ENCODE assay signal across 8 cellular contexts in the genomic region with DNA sequence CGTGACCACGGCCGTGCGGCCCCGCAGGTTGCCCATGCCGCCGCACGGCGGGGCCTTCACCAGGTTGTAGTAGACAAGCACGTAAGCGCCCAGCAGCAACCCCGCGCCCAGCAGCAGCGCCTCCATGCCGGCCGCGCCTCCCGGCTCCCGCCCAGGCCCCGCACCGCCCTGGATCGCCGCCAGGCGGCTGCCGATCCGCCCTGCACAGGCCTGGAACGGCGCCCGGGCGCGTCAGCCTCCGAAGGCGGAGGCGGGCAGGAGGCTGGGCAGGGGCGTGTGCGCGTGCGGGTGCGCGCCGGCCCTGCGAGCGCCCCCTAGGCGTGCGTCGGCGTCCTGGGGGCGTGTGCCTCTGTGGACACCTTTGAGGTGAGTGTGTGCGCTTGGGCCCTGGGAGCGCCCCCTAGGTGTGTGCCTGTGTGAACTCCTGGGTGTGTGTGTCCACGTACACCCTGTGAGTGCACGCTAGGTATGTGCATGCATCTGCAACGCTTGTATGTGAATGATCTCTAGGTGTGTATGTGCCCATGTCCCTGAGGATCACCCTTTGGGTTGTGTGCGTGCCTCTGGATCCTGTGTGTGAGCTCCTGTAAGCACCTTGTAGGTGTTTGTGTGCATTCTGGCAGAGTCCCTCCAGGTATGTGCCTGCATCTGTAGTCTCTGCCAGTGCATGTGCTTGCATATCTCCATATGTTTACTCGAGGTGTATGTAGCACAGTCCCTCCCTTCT. TPM values are rescaled to one million over a fixed set of nuclear protein-coding genes. Genes with fewer than 3 reads are reported as not detected.
DNase-seq lines count a peak whose midpoint lies in the region; ATAC-seq, FAIRE-seq and TF ChIP-seq lines count a peak whose summit lies in the region.

A gene with protein sequence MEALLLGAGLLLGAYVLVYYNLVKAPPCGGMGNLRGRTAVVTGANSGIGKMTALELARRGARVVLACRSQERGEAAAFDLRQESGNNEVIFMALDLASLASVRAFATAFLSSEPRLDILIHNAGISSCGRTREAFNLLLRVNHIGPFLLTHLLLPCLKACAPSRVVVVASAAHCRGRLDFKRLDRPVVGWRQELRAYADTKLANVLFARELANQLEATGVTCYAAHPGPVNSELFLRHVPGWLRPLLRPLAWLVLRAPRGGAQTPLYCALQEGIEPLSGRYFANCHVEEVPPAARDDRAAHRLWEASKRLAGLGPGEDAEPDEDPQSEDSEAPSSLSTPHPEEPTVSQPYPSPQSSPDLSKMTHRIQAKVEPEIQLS (minus strand): TSS at position 261 of the 727 bp plus-strand sequence. CDS start 135 bp downstream, at position 126.

- intact Hi-C loops in A673 (cut with micrococcal nuclease; ENCODE audit: unreplicated experiment): loop anchor here (1.0 to 5.0 kb wide), 2 partner anchors 140 to 156 kb away; no protein-coding TSS in a partner anchor

- 0 to 1% (median 1%) methylated on average over 45 to 55 of the region's 55 CpGs for WGBS in small intestine, 3 donors

- no peak for FAIRE-seq in small intestine (lab: Jason Lieb, UNC)

- peak; percentile 96 for DNase-seq in A673 (ENCODE audit: low spot score)
- peak; percentile 96 for DNase-seq in NCI-H2171 (lab: John Stamatoyannopoulos, UW)
- peak; percentile 91 to 98 for DNase-seq in T47D (ENCODE audit: low read depth in 1 of 2, low spot score in 1 of 2)
- peak; percentile 95 for DNase-seq in small intestine

- TF ChIP-seq CTCF in A673 (conservative IDR thresholded peaks at IDR 0.05; ENCODE audit: low read depth, low read length) (peak; percentile 93), VCaP (conservative IDR thresholded peaks at IDR 0.05) (peak; percentile 100)

- in situ Hi-C loops in T47D (cut with HindIII; ENCODE audit: low pct_unique_long_range_greater_than_20kb, low sequenced_read_pairs): no loop called here

- CTCF ChIA-PET in A673 (lab: Charles Lee): interaction anchor here (0.9 to 1.7 kb wide), 5 partner anchors 9 to 140 kb away, joined by 3 to 8 read pairs (median 4); no protein-coding TSS in a partner anchor

- no TSS peak for BruUV-seq in A673 (replicated peaks; lab: Mats Ljungman, UMichigan)

- H3K4me1 ChIP-seq in A673 (ENCODE audit: insufficient read depth, low read length, poor library complexity, severe bottlenecking) (peaks cover 37% of the 10 kb centered on the region), small intestine (ENCODE audit: control insufficient read depth in 2 of 2, insufficient read depth in 1 of 2, low read depth in 1 of 2, low read length in 1 of 2) (peaks cover 2 to 4% of the 10 kb centered on the region in 2 donors)

- POLR2A ChIA-PET in A673 (lab: Charles Lee; ENCODE audit: low non-redundant PET): no interaction called here

- H3K36me3 ChIP-seq in A673 (ENCODE audit: insufficient read depth, low read length, poor library complexity, severe bottlenecking): peaks cover 34% of the 10 kb centered on the region
- peaks cover 3 to 7% of the 10 kb centered on the region in 2 donors for H3K36me3 ChIP-seq in small intestine (ENCODE audit: control insufficient read depth in 2 of 2, insufficient read depth in 2 of 2, low read length in 2 of 2)

- H3K4me3 ChIP-seq in A673 (ENCODE audit: low read depth, low read length, poor library complexity, severe bottlenecking) (peak within 1 kb of the TSS; percentile 90), iPS-18c (ENCODE audit: insufficient read depth, low read depth, low read length) (peak within 1 kb of the TSS; percentile 78), small intestine (ENCODE audit: low read depth in 1 of 2, low read length in 2 of 2) (peak within 1 kb of the TSS; percentile 61 to 67)

- H3K27ac ChIP-seq in A673 (ENCODE audit: low read depth, low read length, poor library complexity, severe bottlenecking): peak within 1 kb of the TSS; percentile 90
- peak within 1 kb of the TSS; percentile 98 for H3K27ac ChIP-seq in VCaP
- H3K27ac ChIP-seq in small intestine (ENCODE audit: low read depth in 1 of 2, low read length in 1 of 2): peak within 1 kb of the TSS; percentile 83 to 87

- H3K27me3 ChIP-seq in A673 (replicated peaks; ENCODE audit: insufficient read depth, low read depth, low read length, poor library complexity) (no peaks in the 10 kb centered on the region), small intestine (ENCODE audit: control insufficient read depth in 2 of 2, insufficient read depth in 2 of 2, low read length in 2 of 2) (no peaks in the 10 kb centered on the region)

- H3K9me3 ChIP-seq in A673 (ENCODE audit: low read depth, low read length, poor library complexity, severe bottlenecking) (no peaks in the 10 kb centered on the region), iPS-18c (ENCODE audit: control insufficient read depth, insufficient read depth, low read length) (no peaks in the 10 kb centered on the region), small intestine (ENCODE audit: control insufficient read depth, low read depth) (no peaks in the 10 kb centered on the region)

- ATAC-seq in GM18861 (IDR thresholded peaks at IDR 0.05; ENCODE audit: unreplicated experiment) (peak; percentile 83), HG03103 (IDR thresholded peaks at IDR 0.05; ENCODE audit: low read depth, unreplicated experiment) (peak; percentile 78)

RNA-seq across cellular contexts. Expression of the gene that starts here (rescaled TPM):
- 37.3 and 41.9 TPM in 2 replicates for total RNA-seq in A673 (2021)
- polyA plus RNA-seq in small intestine: 10 to 100 TPM in 1 of 3 donors, 1 to 10 TPM in 2; 7.3 to 11.3 (median 7.6) TPM

Comparison
In these comparisons a context has a peak if more than half of its experiments do, and no peak if none do; other contexts are left out.
1. Peak in every context shown above with its lines: DNase-seq, ATAC-seq, H3K4me3 ChIP-seq and H3K27ac ChIP-seq.